8 cellular contexts compared by ENCODE assay signal in genomic region chr17:4941027-4941610, GRCh38. TPM values are rescaled to one million over a fixed set of nuclear protein-coding genes. Genes with fewer than 3 reads are reported as not detected.
DNase-seq lines count a peak whose midpoint lies in the region; ATAC-seq and TF ChIP-seq lines count a peak whose summit lies in the region.

No MANE protein-coding gene starts in this region.

- no peaks in the 10 kb centered on the region for H3K9me3 ChIP-seq in skeletal muscle satellite cell (replicated peaks; ENCODE audit: low read length)

- H3K36me3 Mint-ChIP-seq in GM23338 (ENCODE audit: low read depth) (peaks cover 86% of the 10 kb centered on the region), activated B cell treated with CpG ODN at 0.5 μM for 24 hours (ENCODE audit: low read depth) (peaks cover 79% of the 10 kb centered on the region)

- H3K27me3 Mint-ChIP-seq in GM23338 (ENCODE audit: insufficient read depth, low read depth, poor library complexity) (peaks cover 33% of the 10 kb centered on the region), activated B cell treated with CpG ODN at 0.5 μM for 24 hours (no peaks in the 10 kb centered on the region)

- peaks cover 53% of the 10 kb centered on the region for H3F3A ChIP-seq in GM23338 (replicated peaks; ENCODE audit: low read depth)

- CTCF ChIA-PET in activated B cell treated with CpG ODN at 0.5 μM for 24 hours (lab: Charles Lee), result interaction anchor here (1.3 to 2.3 kb wide), 4 partner anchors 26 to 46 kb away, joined by 3 to 14 read pairs (median 8); partner anchors contain the start of genes CAMTA2 and SPAG7

- H3K36me3 ChIP-seq in GM23338 (ENCODE audit: insufficient read depth) (peaks cover 14% of the 10 kb centered on the region), skeletal muscle satellite cell (ENCODE audit: insufficient read depth, low read length) (peaks cover 52% of the 10 kb centered on the region)

- H2AFZ ChIP-seq in GM23338, result no peak overlapping the region

- no peaks in the 10 kb centered on the region for H3K9me2 ChIP-seq in GM23338 (ENCODE audit: insufficient read depth)

- intact Hi-C loops in activated B cell treated with CpG ODN at 0.5 μM for 24 hours (cut with micrococcal nuclease), result loop anchor here (2.0 to 10.0 kb wide), 5 partner anchors 46 to 799 kb away; partner anchors contain the start of genes ARRB2, CAMTA2, CYB5D2 and UBE2G1

- peaks cover 48% of the 10 kb centered on the region for H3K79me2 ChIP-seq in GM23338 (replicated peaks; ENCODE audit: insufficient read depth)

- H3K4me1 Mint-ChIP-seq in GM23338, result peaks cover 40% of the 10 kb centered on the region
- H3K4me1 Mint-ChIP-seq in activated B cell treated with CpG ODN at 0.5 μM for 24 hours, result peaks cover 80% of the 10 kb centered on the region

- H3K27ac Mint-ChIP-seq in GM23338 (peak overlapping the region; percentile 100), activated B cell treated with CpG ODN at 0.5 μM for 24 hours (peak overlapping the region; percentile 98)

- peak overlapping the region; percentile 80 for H3K27ac ChIP-seq in GM23338 (ENCODE audit: low read depth)

- POLR2A ChIA-PET in activated B cell treated with CpG ODN at 0.5 μM for 24 hours (lab: Charles Lee), result interaction anchor here (1.3 to 3.4 kb wide), 14 partner anchors 8 to 170 kb away, joined by 3 to 104 read pairs (median 10); partner anchors contain the start of genes C17orf107, CAMTA2, ENO3 and INCA1

- no peaks in the 10 kb centered on the region for H3K9me3 Mint-ChIP-seq in GM23338
- H3K9me3 Mint-ChIP-seq in activated B cell treated with CpG ODN at 0.5 μM for 24 hours, result no peaks in the 10 kb centered on the region

- no peak for TF ChIP-seq CTCF in GM23338 (conservative IDR thresholded peaks at IDR 0.05; ENCODE audit: low read depth in 2 of 2)
- TF ChIP-seq CTCF in activated B cell treated with CpG ODN at 0.5 μM for 24 hours (IDR thresholded peaks at IDR 0.05), result no peak

- H3K27me3 ChIP-seq in GM23338 (ENCODE audit: insufficient read depth) (no peaks in the 10 kb centered on the region), skeletal muscle satellite cell (ENCODE audit: control insufficient read depth, insufficient read depth, low read length) (no peaks in the 10 kb centered on the region)

- ATAC-seq in GM23338, result no peak
- no peak for ATAC-seq in activated B cell treated with CpG ODN at 0.5 μM for 24 hours (ENCODE audit: low read depth)
- ATAC-seq in GM18502 (IDR thresholded peaks at IDR 0.05; ENCODE audit: poor library complexity, unreplicated experiment), result no peak

- peak overlapping the region; percentile 78 for H3K4me3 ChIP-seq in GM23338
- peak overlapping the region; percentile 90 for H3K4me3 ChIP-seq in skeletal muscle satellite cell (ENCODE audit: low read length)

- H3K4me1 ChIP-seq in GM23338 (ENCODE audit: insufficient read depth) (peaks cover 34% of the 10 kb centered on the region), skeletal muscle satellite cell (ENCODE audit: control insufficient read depth, insufficient read depth, low read length) (peaks cover 46% of the 10 kb centered on the region)

- H3K9ac ChIP-seq in skeletal muscle satellite cell (ENCODE audit: low read depth, low read length), result peak overlapping the region; percentile 94

- H3K4me3 Mint-ChIP-seq in GM23338 (peak overlapping the region; percentile 92), activated B cell treated with CpG ODN at 0.5 μM for 24 hours (peak overlapping the region; percentile 97)

- DNase-seq in GM23338 (ENCODE audit: low spot score) (no peak), activated B cell treated with CpG ODN at 0.5 μM for 24 hours (no peak), germinal center (ENCODE audit: low spot score) (peak; percentile 2), MV-4-11 (lab: John Stamatoyannopoulos, UW) (no peak), NCI-H1930 (lab: John Stamatoyannopoulos, UW) (no peak), foreskin melanocyte (no peak)

- peaks cover 26% of the 10 kb centered on the region for H4K20me1 ChIP-seq in GM23338 (replicated peaks; ENCODE audit: insufficient read depth)

- H3K4me2 ChIP-seq in GM23338 (peak overlapping the region; percentile 99), skeletal muscle satellite cell (ENCODE audit: low read length) (peak overlapping the region; percentile 99)

TF ChIP-seq in GM23338, 12 proteins besides CTCF, POLR2A, EP300 and RAD21:
- no peak for TF ChIP-seq NANOG (IDR thresholded peaks at IDR 0.05; ENCODE audit: borderline replicate concordance)
- no peak for TF ChIP-seq JUNB (IDR thresholded peaks at IDR 0.05; ENCODE audit: unreplicated experiment)
- TF ChIP-seq, protein P1, sequence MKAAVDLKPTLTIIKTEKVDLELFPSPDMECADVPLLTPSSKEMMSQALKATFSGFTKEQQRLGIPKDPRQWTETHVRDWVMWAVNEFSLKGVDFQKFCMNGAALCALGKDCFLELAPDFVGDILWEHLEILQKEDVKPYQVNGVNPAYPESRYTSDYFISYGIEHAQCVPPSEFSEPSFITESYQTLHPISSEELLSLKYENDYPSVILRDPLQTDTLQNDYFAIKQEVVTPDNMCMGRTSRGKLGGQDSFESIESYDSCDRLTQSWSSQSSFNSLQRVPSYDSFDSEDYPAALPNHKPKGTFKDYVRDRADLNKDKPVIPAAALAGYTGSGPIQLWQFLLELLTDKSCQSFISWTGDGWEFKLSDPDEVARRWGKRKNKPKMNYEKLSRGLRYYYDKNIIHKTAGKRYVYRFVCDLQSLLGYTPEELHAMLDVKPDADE (IDR thresholded peaks at IDR 0.05), result no peak
- no peak for TF ChIP-seq ZNF114 (CRISPR knock-in tag; IDR thresholded peaks at IDR 0.05)

RNA-seq across cellular contexts. Expression of gene RNF167, which starts 1.1 kb away (rescaled TPM):
- 84.4 and 87.0 TPM in 2 replicates for total RNA-seq in GM23338 (2014; rRNA removed; shearing (Covaris generic))
- 60.1 and 61.2 TPM in 2 replicates for polyA plus RNA-seq in GM23338 (2016; fragmentation: Nextera tagmentation; extraction: Ambion mirVana)
- total RNA-seq in activated B cell treated with CpG ODN at 0.5 μM for 24 hours, result 93.3 and 108 TPM in 2 replicates
- total RNA-seq in skeletal muscle satellite cell (2012; rRNA removed), result 23.6 and 36.0 TPM in 2 replicates

RNA-seq across cellular contexts. Expression of gene SLC25A11, which starts 1.3 kb away (rescaled TPM):
- 70.4 and 73.6 TPM in 2 replicates for total RNA-seq in GM23338 (2014; rRNA removed; shearing (Covaris generic))
- 35.7 and 37.8 TPM in 2 replicates for polyA plus RNA-seq in GM23338 (2016; fragmentation: Nextera tagmentation; extraction: Ambion mirVana)
- total RNA-seq in activated B cell treated with CpG ODN at 0.5 μM for 24 hours, result 35.3 and 35.8 TPM in 2 replicates
- total RNA-seq in skeletal muscle satellite cell (2012; rRNA removed), result 49.2 and 64.9 TPM in 2 replicates

RNA-seq across cellular contexts. Expression of gene PFN1, which starts 7.2 kb away (rescaled TPM):
- total RNA-seq in GM23338 (2014; rRNA removed; shearing (Covaris generic)), result 1,702 and 2,002 TPM in 2 replicates
- polyA plus RNA-seq in GM23338 (2016; fragmentation: Nextera tagmentation; extraction: Ambion mirVana), result 3,646 and 3,709 TPM in 2 replicates
- total RNA-seq in activated B cell treated with CpG ODN at 0.5 μM for 24 hours, result 1,071 and 1,072 TPM in 2 replicates
- 636 and 820 TPM in 2 replicates for total RNA-seq in skeletal muscle satellite cell (2012; rRNA removed)

RNA-seq across cellular contexts. Expression of gene GP1BA, which starts 9.0 kb away (rescaled TPM):
- not detected in 2 replicates for total RNA-seq in GM23338 (2014; rRNA removed; shearing (Covaris generic))
- polyA plus RNA-seq in GM23338 (2016; fragmentation: Nextera tagmentation; extraction: Ambion mirVana), result 0.14 and 0.24 TPM in 2 replicates
- not detected in 2 replicates for total RNA-seq in activated B cell treated with CpG ODN at 0.5 μM for 24 hours
- total RNA-seq in skeletal muscle satellite cell (2012; rRNA removed), result not detected in 2 replicates

RNA-seq across cellular contexts. Expression of gene ENO3, which starts 9.8 kb away (rescaled TPM):
- 8.9 and 12.1 TPM in 2 replicates for total RNA-seq in GM23338 (2014; rRNA removed; shearing (Covaris generic))
- polyA plus RNA-seq in GM23338 (2016; fragmentation: Nextera tagmentation; extraction: Ambion mirVana), result 19.6 and 25.5 TPM in 2 replicates
- 26.3 and 29.5 TPM in 2 replicates for total RNA-seq in activated B cell treated with CpG ODN at 0.5 μM for 24 hours
- 2.5 and 37.8 TPM in 2 replicates for total RNA-seq in skeletal muscle satellite cell (2012; rRNA removed)
